28 cellular contexts compared by ENCODE assay signal in the genomic region with DNA sequence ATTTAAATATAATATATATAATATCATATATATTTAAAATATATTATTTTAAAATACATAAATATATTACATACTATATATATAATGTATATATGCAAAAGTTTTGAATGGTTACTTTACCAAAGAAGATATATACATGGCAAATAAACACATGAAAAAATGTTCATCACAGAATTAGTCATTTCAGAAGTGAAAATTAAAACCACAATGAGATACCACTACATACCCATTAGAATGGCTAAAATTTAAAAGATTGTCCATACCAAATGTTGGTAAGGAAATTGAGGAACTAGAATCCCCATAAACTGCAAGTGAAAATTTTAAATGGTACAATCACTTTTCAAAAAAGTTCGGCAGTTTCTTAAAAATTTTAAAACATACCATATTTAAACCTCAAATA. TPM values are rescaled to one million over a fixed set of nuclear protein-coding genes. Genes with fewer than 3 reads are reported as not detected.
DNase-seq lines count a peak whose midpoint lies in the region; ATAC-seq, FAIRE-seq and TF ChIP-seq lines count a peak whose summit lies in the region.
"Had no signal": no experiment of that assay in that cellular context is flagged by ENCODE, and none has a peak within 500 bp of the region (broad histone marks: within the 10 kb centered on the region; RNA-seq: fewer than 3 reads in every experiment).

No MANE protein-coding gene starts in this region.

- no peak overlapping the region for H3K4me3 Mint-ChIP-seq in WTC11
- H3K4me3 Mint-ChIP-seq: CD14-positive monocyte; CD4-positive, alpha-beta T cell; CD8-positive, alpha-beta memory T cell; HFFc6 had no signal

- H3K4me1 Mint-ChIP-seq in WTC11 = no peaks in the 10 kb centered on the region
- H3K4me1 Mint-ChIP-seq: CD14-positive monocyte; CD8-positive, alpha-beta memory T cell had no signal

- H3K9me3 ChIP-seq in kidney (ENCODE audit: control insufficient read depth in 1 of 2, low read length in 2 of 2) (no peaks in the 10 kb centered on the region), pancreas (no peaks in the 10 kb centered on the region)
- H3K9me3 ChIP-seq: A549; BE2C; BLaER1 treated with 17β-estradiol and CSF1 and Interleukin-3, amounts not matched to agents 10 nM and 100 nM; HAP-1 had no signal

- H3K27me3 Mint-ChIP-seq in WTC11 (ENCODE audit: low read depth) = no peaks in the 10 kb centered on the region
- H3K27me3 Mint-ChIP-seq: CD4-positive, alpha-beta T cell had no signal

- ATAC-seq in GM18867 (IDR thresholded peaks at IDR 0.05; ENCODE audit: unreplicated experiment) (peak; percentile 56), WTC11 (no peak), left lobe of liver (no peak), pancreas (no peak), GM21360 (IDR thresholded peaks at IDR 0.05; ENCODE audit: unreplicated experiment) (no peak)
- ATAC-seq: A549 had no signal

- no peaks in the 10 kb centered on the region for H3K27me3 ChIP-seq in pancreas
- H3K27me3 ChIP-seq: BE2C; BLaER1 treated with 17β-estradiol and CSF1 and Interleukin-3, amounts not matched to agents 10 nM and 100 nM had no signal

- no peak overlapping the region for H3K27ac Mint-ChIP-seq in WTC11
- H3K27ac Mint-ChIP-seq: CD14-positive monocyte; CD4-positive, alpha-beta T cell; CD8-positive, alpha-beta memory T cell; HFFc6 had no signal

- DNase-seq in WTC11 (ENCODE audit: low spot score) (no peak), kidney (no peak), left lobe of liver (ENCODE audit: low spot score) (no peak), pancreas (no peak)
- DNase-seq: ACHN; AML-193; BE2C; CD4-positive, alpha-beta T cell; CD8-positive, alpha-beta memory T cell; DMS 273 treated with DMSO at 0.1 percent for 48 hours; DMS79; EL; GF-D8; GOT3; HFFc6 had no signal

- H3K36me3 ChIP-seq in kidney (ENCODE audit: control insufficient read depth in 1 of 2, insufficient read depth in 2 of 2, low read length in 2 of 2) (no peaks in the 10 kb centered on the region), pancreas (no peaks in the 10 kb centered on the region)
- H3K36me3 ChIP-seq: BE2C; BLaER1 treated with 17β-estradiol and CSF1 and Interleukin-3, amounts not matched to agents 10 nM and 100 nM; HAP-1 had no signal

- H3K9me3 Mint-ChIP-seq in WTC11 = peaks cover 17% of the 10 kb centered on the region
- H3K9me3 Mint-ChIP-seq: HFFc6 had no signal

- no peaks in the 10 kb centered on the region for H3K4me1 ChIP-seq in kidney (ENCODE audit: control insufficient read depth in 1 of 2, insufficient read depth in 1 of 2, low read depth in 1 of 2, low read length in 2 of 2)
- H3K4me1 ChIP-seq in pancreas = no peaks in the 10 kb centered on the region
- H3K4me1 ChIP-seq: A549; BE2C; BLaER1 treated with 17β-estradiol and CSF1 and Interleukin-3, amounts not matched to agents 10 nM and 100 nM; HAP-1 had no signal

- CTCF ChIA-PET in WTC11 (lab: Charles Lee) = no interaction called here

- H3K36me3 Mint-ChIP-seq in WTC11 = no peaks in the 10 kb centered on the region
- H3K36me3 Mint-ChIP-seq: CD14-positive monocyte; CD8-positive, alpha-beta memory T cell had no signal

- POLR2A ChIA-PET in WTC11 (lab: Charles Lee) = no interaction called here

- H3K4me3 ChIP-seq in kidney (ENCODE audit: low read length in 2 of 2) = no peak overlapping the region
- no peak overlapping the region for H3K4me3 ChIP-seq in pancreas
- H3K4me3 ChIP-seq: A549; BLaER1 treated with 17β-estradiol and CSF1 and Interleukin-3, amounts not matched to agents 10 nM and 100 nM; HAP-1 had no signal

- H3K27ac ChIP-seq in kidney (ENCODE audit: low read depth in 2 of 2, low read length in 2 of 2) (no peak overlapping the region), pancreas (no peak overlapping the region)
- H3K27ac ChIP-seq: 22Rv1; A549; BLaER1 treated with 17β-estradiol and CSF1 and Interleukin-3, amounts not matched to agents 10 nM and 100 nM had no signal

- intact Hi-C loops in kidney (cut with DNase I) (no loop called here), pancreas (cut with DNase I) (no loop called here)

- FAIRE-seq in A204.1 (lab: Jason Lieb, UNC) (peak; percentile 3), kidney (lab: Jason Lieb, UNC) (peak; percentile 33), pancreas (lab: Jason Lieb, UNC) (no peak)
- FAIRE-seq: A549, D721Med, GM12891, GM18507, GM19239, H54 had no signal

- TF ChIP-seq CTCF in WTC11 (IDR thresholded peaks at IDR 0.05) = no peak
- TF ChIP-seq CTCF in kidney (IDR thresholded peaks at IDR 0.05; ENCODE audit: borderline replicate concordance, extremely low read depth, insufficient read depth) = no peak
- no peak for TF ChIP-seq CTCF in pancreas (IDR thresholded peaks at IDR 0.05)

- 42 to 61% methylated on average over 1 of the region's 1 CpG for WGBS in pancreas, 2 donors

- no peak overlapping the region for H3K9ac ChIP-seq in kidney (ENCODE audit: low read length in 2 of 2)
- H3K9ac ChIP-seq: BLaER1 treated with 17β-estradiol and CSF1 and Interleukin-3, amounts not matched to agents 10 nM and 100 nM had no signal

TF ChIP-seq in WTC11, 78 proteins besides CTCF, POLR2A, EP300 and RAD21:
- TF ChIP-seq HMGA2 (CRISPR knock-in tag; IDR thresholded peaks at IDR 0.05) (peak; percentile 79; the same call in 1 of the 2 replicates), ZNF396 (CRISPR knock-in tag; IDR thresholded peaks at IDR 0.05; ENCODE audit: borderline replicate concordance) (no peak)

RNA-seq across cellular contexts. Expression of gene COL8A1, which starts 23.6 kb away (rescaled TPM):
- total RNA-seq in WTC11 (2021) (0.57 to 0.87 TPM (median 0.69 TPM) in 3 replicates), kidney (24.2 TPM), left lobe of liver (0.75 TPM), pancreas (10 to 100 TPM in 1 of 6 donors, 1 to 10 TPM in 1, under 1 TPM in 4; 0.24 to 10.1 (median 0.59) TPM)
- polyA plus RNA-seq in kidney (ENCODE audit: insufficient read depth, low read depth, low replicate concordance) (3.6 TPM), pancreas (under 1 TPM; 0.35 to 0.87 TPM)
- total RNA-seq: CD4-positive, alpha-beta T cell; CD8-positive, alpha-beta memory T cell had no signal
- polyA plus RNA-seq: A549; CD14-positive monocyte; CD8-positive, alpha-beta memory T cell had no signal
